In the genomic region with DNA sequence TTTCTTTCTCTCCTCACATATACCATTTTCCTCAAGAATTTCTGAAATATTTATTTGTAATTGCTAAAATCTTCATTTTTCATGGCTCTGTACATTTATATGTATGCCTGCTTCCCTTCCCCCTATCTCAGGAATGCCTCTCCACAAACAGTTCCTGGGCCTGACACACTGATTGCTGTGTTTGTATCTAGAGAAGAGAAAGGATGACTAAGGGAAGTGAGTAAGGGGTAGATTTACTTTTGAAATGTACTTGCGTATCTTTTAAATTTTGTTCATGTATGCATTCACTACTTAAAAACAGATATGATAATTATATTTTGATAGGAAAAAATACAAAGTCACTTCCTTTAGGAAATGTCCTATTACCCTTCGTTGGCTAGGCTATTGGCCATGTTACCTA, we compare ENCODE assay signal across 26 cellular contexts.
DNase-seq lines count a peak whose midpoint lies in the region; ATAC-seq, FAIRE-seq and TF ChIP-seq lines count a peak whose summit lies in the region.
"Had no signal": no experiment of that assay in that cellular context is flagged by ENCODE, and none has a peak within 500 bp of the region (broad histone marks: within the 10 kb centered on the region; RNA-seq: fewer than 3 reads in every experiment).

No MANE protein-coding gene starts in this region.

- DNase-seq in A549 (ENCODE audit: low read depth in 1 of 2, low spot score in 1 of 2) (peak in 1 of 2 experiments; percentile 5), HT1080 (ENCODE audit: low read depth) (peak; percentile 72), brain microvascular endothelial cell (peak; percentile 51), hepatic stellate cell (ENCODE audit: low spot score) (peak; percentile 6), medulla oblongata (ENCODE audit: extremely low spot score) (no peak), CD1c-positive myeloid dendritic cell (ENCODE audit: extremely low spot score) (no peak)
- DNase-seq in CD8-positive, alpha-beta memory T cell = no peak
- DNase-seq: activated CD4-positive, CD25-positive, alpha-beta regulatory T cell; activated CD8-positive, alpha-beta T cell treated with anti-CD3 and anti-CD28 coated beads for 36 hours; activated gamma-delta T cell treated with Interleukin-2 at 50 U/mL for 16 hours; amniotic stem cell; effector CD4-positive, alpha-beta T cell; hypothalamus; islet precursor cell; NCI-H1930; NCI-H510A; occipital lobe; right cardiac atrium; substantia nigra had no signal

- TF ChIP-seq CTCF in A549 (IDR thresholded peaks at IDR 0.05) = no peak
- no peak for TF ChIP-seq CTCF in brain microvascular endothelial cell (IDR thresholded peaks at IDR 0.05; ENCODE audit: low read depth, low read length, missing control alignments)

- H3K27me3 Mint-ChIP-seq in CD8-positive, alpha-beta memory T cell = no peaks in the 10 kb centered on the region
- H3K27me3 Mint-ChIP-seq: activated CD8-positive, alpha-beta T cell treated with anti-CD3 and anti-CD28 coated beads for 36 hours had no signal

- in situ Hi-C loops in brain microvascular endothelial cell (cut with HindIII; ENCODE audit: low pct_ligation_motif_present, low sequenced_read_pairs) = no loop called here

- no peak for TF ChIP-seq RAD21 in A549 (conservative IDR thresholded peaks at IDR 0.05 in 1 of 2, IDR thresholded peaks at IDR 0.05 in 1 of 2)

- no peak overlapping the region for H3K27ac Mint-ChIP-seq in CD8-positive, alpha-beta memory T cell
- H3K27ac Mint-ChIP-seq: activated CD8-positive, alpha-beta T cell treated with anti-CD3 and anti-CD28 coated beads for 36 hours had no signal

- no peak overlapping the region for H3K4me3 Mint-ChIP-seq in CD8-positive, alpha-beta memory T cell
- H3K4me3 Mint-ChIP-seq: activated CD8-positive, alpha-beta T cell treated with anti-CD3 and anti-CD28 coated beads for 36 hours had no signal

- peaks cover 14% of the 10 kb centered on the region; the same call in 2 of the 3 replicates for H3K4me1 ChIP-seq in A549
- H3K4me1 ChIP-seq in CD8-positive, alpha-beta memory T cell (ENCODE audit: insufficient read depth, low read length) = no peaks in the 10 kb centered on the region
- H3K4me1 ChIP-seq: BLaER1 treated with 17β-estradiol and CSF1 and Interleukin-3, amounts not matched to agents 10 nM and 100 nM; HAP-1 had no signal

- no peak for ATAC-seq in A549
- ATAC-seq in GM18868 (IDR thresholded peaks at IDR 0.05; ENCODE audit: unreplicated experiment) = no peak
- ATAC-seq: activated CD8-positive, alpha-beta T cell treated with anti-CD3 and anti-CD28 coated beads for 36 hours; GM12878; right cardiac atrium had no signal

- H3K4me3 ChIP-seq in A549 (no peak overlapping the region), brain microvascular endothelial cell (ENCODE audit: low read depth, low read length) (no peak overlapping the region)
- no peak overlapping the region for H3K4me3 ChIP-seq in CD8-positive, alpha-beta memory T cell (ENCODE audit: low read length)
- H3K4me3 ChIP-seq: BLaER1 treated with 17β-estradiol and CSF1 and Interleukin-3, amounts not matched to agents 10 nM and 100 nM; GM12878; HAP-1; lung had no signal

- POLR2A ChIA-PET in A549 (lab: Yijun Ruan, JAX) = no interaction called here
- POLR2A ChIA-PET in CD8-positive, alpha-beta memory T cell (lab: Charles Lee) = no interaction called here

- TF ChIP-seq POLR2A in A549 (IDR thresholded peaks at IDR 0.05; ENCODE audit: low read length) = no peak

- no peaks in the 10 kb centered on the region for H3K9me3 ChIP-seq in A549
- no peaks in the 10 kb centered on the region for H3K9me3 ChIP-seq in CD8-positive, alpha-beta memory T cell (ENCODE audit: low read length)
- H3K9me3 ChIP-seq: HAP-1 had no signal

- WGBS in A549 (ENCODE audit: missing lambda C conversion rate) = 47% methylated on average over 2 of the region's 2 CpGs

- H3K27ac ChIP-seq in A549 (peak overlapping the region; percentile 56 to 72; a peak in 5 of 6 replicates), brain microvascular endothelial cell (no peak overlapping the region)
- no peak overlapping the region for H3K27ac ChIP-seq in CD8-positive, alpha-beta memory T cell (ENCODE audit: low read depth, low read length)
- H3K27ac ChIP-seq: BLaER1 treated with 17β-estradiol and CSF1 and Interleukin-3, amounts not matched to agents 10 nM and 100 nM; KMS-11 had no signal

- CTCF ChIA-PET in A549 (lab: Yijun Ruan, JAX) = no interaction called here
- CTCF ChIA-PET in CD8-positive, alpha-beta memory T cell (lab: Charles Lee) = no interaction called here

- peaks cover 3 to 21% (median 5%) of the 10 kb centered on the region in 5 donors for H3K9me3 Mint-ChIP-seq in CD8-positive, alpha-beta memory T cell

- H3K36me3 ChIP-seq in brain microvascular endothelial cell (replicated peaks) = no peaks in the 10 kb centered on the region
- no peaks in the 10 kb centered on the region for H3K36me3 ChIP-seq in CD8-positive, alpha-beta memory T cell (ENCODE audit: insufficient read depth, low read length)
- H3K36me3 ChIP-seq: BLaER1 treated with 17β-estradiol and CSF1 and Interleukin-3, amounts not matched to agents 10 nM and 100 nM; HAP-1 had no signal

- H3K4me2 ChIP-seq in A549 = peak overlapping the region; percentile 67
- H3K4me2 ChIP-seq: BLaER1 treated with 17β-estradiol and CSF1 and Interleukin-3, amounts not matched to agents 10 nM and 100 nM; KMS-11 had no signal

- FAIRE-seq in A549 (lab: Jason Lieb, UNC) = no peak
- FAIRE-seq: GM12878, urothelium cell line had no signal

- no peak for TF ChIP-seq EP300 in A549 (IDR thresholded peaks at IDR 0.05)

- H3K27me3 ChIP-seq in brain microvascular endothelial cell (replicated peaks) = no peaks in the 10 kb centered on the region
- no peaks in the 10 kb centered on the region for H3K27me3 ChIP-seq in CD8-positive, alpha-beta memory T cell (ENCODE audit: insufficient read depth, low read length, poor library complexity, severe bottlenecking)
- H3K27me3 ChIP-seq: BLaER1 treated with 17β-estradiol and CSF1 and Interleukin-3, amounts not matched to agents 10 nM and 100 nM had no signal

- no peaks in the 10 kb centered on the region for H3K4me1 Mint-ChIP-seq in CD8-positive, alpha-beta memory T cell

- no peaks in the 10 kb centered on the region for H3K36me3 Mint-ChIP-seq in CD8-positive, alpha-beta memory T cell

TF ChIP-seq in A549, 52 proteins besides CTCF, POLR2A, EP300 and RAD21:
- TF ChIP-seq CBX8 (IDR thresholded peaks at IDR 0.05) = no peak
- TF ChIP-seq, protein P1, sequence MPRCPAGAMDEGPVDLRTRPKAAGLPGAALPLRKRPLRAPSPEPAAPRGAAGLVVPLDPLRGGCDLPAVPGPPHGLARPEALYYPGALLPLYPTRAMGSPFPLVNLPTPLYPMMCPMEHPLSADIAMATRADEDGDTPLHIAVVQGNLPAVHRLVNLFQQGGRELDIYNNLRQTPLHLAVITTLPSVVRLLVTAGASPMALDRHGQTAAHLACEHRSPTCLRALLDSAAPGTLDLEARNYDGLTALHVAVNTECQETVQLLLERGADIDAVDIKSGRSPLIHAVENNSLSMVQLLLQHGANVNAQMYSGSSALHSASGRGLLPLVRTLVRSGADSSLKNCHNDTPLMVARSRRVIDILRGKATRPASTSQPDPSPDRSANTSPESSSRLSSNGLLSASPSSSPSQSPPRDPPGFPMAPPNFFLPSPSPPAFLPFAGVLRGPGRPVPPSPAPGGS (IDR thresholded peaks at IDR 0.05) = no peak

Comparison
In these comparisons a context has a peak if more than half of its experiments do, and no peak if none do; other contexts are left out.
1. DNase-seq: peak in HT1080 (single experiment), brain microvascular endothelial cell (single experiment) and hepatic stellate cell (single experiment); none in CD8-positive, alpha-beta memory T cell (0 of 5), medulla oblongata (single experiment) and CD1c-positive myeloid dendritic cell (single experiment).
2. H3K27ac ChIP-seq: peak in A549 (2 of 2); none in brain microvascular endothelial cell (single experiment) and CD8-positive, alpha-beta memory T cell (single experiment).